In the genomic region with DNA sequence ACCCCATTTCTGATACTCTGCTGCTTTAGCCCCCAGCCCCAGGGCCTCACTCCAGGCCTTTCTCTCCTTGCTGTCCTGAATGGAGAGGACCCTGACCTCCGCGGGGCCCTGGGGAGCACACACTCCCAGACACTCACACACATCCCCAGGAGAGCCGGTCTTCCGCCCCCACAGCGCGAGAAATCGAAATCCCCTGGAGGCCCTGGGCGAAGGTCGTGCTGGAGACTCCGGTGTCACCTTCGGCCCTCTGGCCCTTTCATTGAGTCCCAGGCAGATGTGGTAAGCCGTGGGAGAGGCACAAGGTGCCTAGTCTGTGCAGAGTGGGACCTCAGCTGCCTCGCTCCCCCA, we compare ENCODE assay signal across 9 cellular contexts.
DNase-seq lines count a peak whose midpoint lies in the region; ATAC-seq and TF ChIP-seq lines count a peak whose summit lies in the region.
"Had no signal": no experiment of that assay in that cellular context is flagged by ENCODE, and none has a peak within 500 bp of the region (broad histone marks: within the 10 kb centered on the region; RNA-seq: fewer than 3 reads in every experiment).

No MANE protein-coding gene starts in this region.

- H3K4me1 Mint-ChIP-seq in stimulated activated naive B cell treated with anti-CD40 and anti-IgM and Interleukin-4, amounts not matched to agents 10 μg/mL and 1 μg/mL and 100 μg/mL, for 72 hours: peaks cover 25 to 49% of the 10 kb centered on the region in 2 donors

- peaks cover 13 to 15% of the 10 kb centered on the region in 2 donors for H3K36me3 Mint-ChIP-seq in stimulated activated naive B cell treated with anti-CD40 and anti-IgM and Interleukin-4, amounts not matched to agents 10 μg/mL and 1 μg/mL and 100 μg/mL, for 72 hours

- H3K27ac ChIP-seq in VCaP: peak overlapping the region; percentile 66; the same call in 1 of the 2 replicates
- H3K27ac ChIP-seq: 22Rv1 had no signal

- no peak for TF ChIP-seq CTCF in VCaP (conservative IDR thresholded peaks at IDR 0.05)

- peak overlapping the region; percentile 91 to 94 for H3K4me3 Mint-ChIP-seq in stimulated activated naive B cell treated with anti-CD40 and anti-IgM and Interleukin-4, amounts not matched to agents 10 μg/mL and 1 μg/mL and 100 μg/mL, for 72 hours

- H3K4me3 ChIP-seq in iPS-11a (ENCODE audit: low read depth, low read length): peak overlapping the region; percentile 57

- peak overlapping the region; percentile 85 for H3K27ac Mint-ChIP-seq in stimulated activated naive B cell treated with anti-CD40 and anti-IgM and Interleukin-4, amounts not matched to agents 10 μg/mL and 1 μg/mL and 100 μg/mL, for 72 hours

- no peak for ATAC-seq in stimulated activated naive B cell treated with anti-CD40 and anti-IgM and Interleukin-4, amounts not matched to agents 10 μg/mL and 1 μg/mL and 100 μg/mL, for 72 hours (replicated peaks)
- no peak for ATAC-seq in HG02623 (IDR thresholded peaks at IDR 0.05; ENCODE audit: unreplicated experiment)

- peaks cover 5 to 9% of the 10 kb centered on the region in 2 donors for H3K27me3 Mint-ChIP-seq in stimulated activated naive B cell treated with anti-CD40 and anti-IgM and Interleukin-4, amounts not matched to agents 10 μg/mL and 1 μg/mL and 100 μg/mL, for 72 hours

- no peaks in the 10 kb centered on the region for H3K9me3 Mint-ChIP-seq in stimulated activated naive B cell treated with anti-CD40 and anti-IgM and Interleukin-4, amounts not matched to agents 10 μg/mL and 1 μg/mL and 100 μg/mL, for 72 hours

- peak; percentile 40 for DNase-seq in DMS53 (lab: John Stamatoyannopoulos, UW)
- no peak for DNase-seq in DMS53 treated with DMSO at 0.1 percent for 48 hours (lab: John Stamatoyannopoulos, UW; ENCODE audit: unreplicated experiment)
- no peak for DNase-seq in stimulated activated naive B cell treated with anti-CD40 and anti-IgM and Interleukin-4, amounts not matched to agents 10 μg/mL and 1 μg/mL and 100 μg/mL, for 72 hours
- DNase-seq in HCEC 1CT: no peak
- no peak for DNase-seq in OCI-M1 (lab: John Stamatoyannopoulos, UW)
